ENCODE assay signal across 2 cellular contexts in the genomic region with DNA sequence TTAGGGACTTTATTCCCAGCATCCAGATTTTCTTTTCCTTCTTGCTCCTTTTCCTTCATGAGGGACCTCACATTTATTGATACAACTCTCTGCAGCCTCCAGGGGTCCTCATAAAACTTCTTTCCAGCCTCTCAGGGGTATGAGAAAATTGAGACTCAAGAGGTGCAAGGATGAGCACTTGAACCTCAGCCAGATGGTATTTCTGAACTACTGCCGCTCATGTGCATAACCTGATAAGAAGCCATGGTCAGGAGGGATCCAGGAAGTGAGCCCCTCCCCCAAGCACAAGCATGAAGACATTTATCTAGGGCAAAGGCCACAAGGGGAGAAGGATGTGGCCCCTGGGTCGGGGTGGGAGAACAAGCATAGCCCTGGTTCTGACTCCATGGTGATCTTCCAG.
A peak's percentile ranks its signal among the peaks of the same experiment; 100 is the strongest.
TF ChIP-seq lines count a peak whose summit lies in the region.

No MANE protein-coding gene starts in this region.

TF ChIP-seq in HepG2, 621 proteins besides CTCF, POLR2A, EP300 and RAD21:
- TF ChIP-seq ZNF549 (CRISPR knock-in tag; IDR thresholded peaks at IDR 0.05) = no peak
- TF ChIP-seq FOXK2 (IDR thresholded peaks at IDR 0.05) = no peak
- TF ChIP-seq, protein P1, sequence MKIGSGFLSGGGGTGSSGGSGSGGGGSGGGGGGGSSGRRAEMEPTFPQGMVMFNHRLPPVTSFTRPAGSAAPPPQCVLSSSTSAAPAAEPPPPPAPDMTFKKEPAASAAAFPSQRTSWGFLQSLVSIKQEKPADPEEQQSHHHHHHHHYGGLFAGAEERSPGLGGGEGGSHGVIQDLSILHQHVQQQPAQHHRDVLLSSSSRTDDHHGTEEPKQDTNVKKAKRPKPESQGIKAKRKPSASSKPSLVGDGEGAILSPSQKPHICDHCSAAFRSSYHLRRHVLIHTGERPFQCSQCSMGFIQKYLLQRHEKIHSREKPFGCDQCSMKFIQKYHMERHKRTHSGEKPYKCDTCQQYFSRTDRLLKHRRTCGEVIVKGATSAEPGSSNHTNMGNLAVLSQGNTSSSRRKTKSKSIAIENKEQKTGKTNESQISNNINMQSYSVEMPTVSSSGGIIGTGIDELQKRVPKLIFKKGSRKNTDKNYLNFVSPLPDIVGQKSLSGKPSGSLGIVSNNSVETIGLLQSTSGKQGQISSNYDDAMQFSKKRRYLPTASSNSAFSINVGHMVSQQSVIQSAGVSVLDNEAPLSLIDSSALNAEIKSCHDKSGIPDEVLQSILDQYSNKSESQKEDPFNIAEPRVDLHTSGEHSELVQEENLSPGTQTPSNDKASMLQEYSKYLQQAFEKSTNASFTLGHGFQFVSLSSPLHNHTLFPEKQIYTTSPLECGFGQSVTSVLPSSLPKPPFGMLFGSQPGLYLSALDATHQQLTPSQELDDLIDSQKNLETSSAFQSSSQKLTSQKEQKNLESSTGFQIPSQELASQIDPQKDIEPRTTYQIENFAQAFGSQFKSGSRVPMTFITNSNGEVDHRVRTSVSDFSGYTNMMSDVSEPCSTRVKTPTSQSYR (CRISPR knock-in tag; IDR thresholded peaks at IDR 0.05; ENCODE audit: borderline replicate concordance) = peak; percentile 31; the same call in 1 of the 2 replicates
- no peak for TF ChIP-seq ZNF788 (CRISPR knock-in tag; IDR thresholded peaks at IDR 0.05; ENCODE audit: borderline replicate concordance)
- no peak for TF ChIP-seq ZNF552 (CRISPR knock-in tag; IDR thresholded peaks at IDR 0.05; ENCODE audit: borderline replicate concordance)

TF ChIP-seq in K562, 482 proteins besides CTCF, POLR2A, EP300 and RAD21 (continues in another document):
- no peak for TF ChIP-seq PHB2 (IDR thresholded peaks at IDR 0.05; ENCODE audit: low read depth)
- TF ChIP-seq HLTF (IDR thresholded peaks at IDR 0.05) = no peak
- TF ChIP-seq, protein P2, sequence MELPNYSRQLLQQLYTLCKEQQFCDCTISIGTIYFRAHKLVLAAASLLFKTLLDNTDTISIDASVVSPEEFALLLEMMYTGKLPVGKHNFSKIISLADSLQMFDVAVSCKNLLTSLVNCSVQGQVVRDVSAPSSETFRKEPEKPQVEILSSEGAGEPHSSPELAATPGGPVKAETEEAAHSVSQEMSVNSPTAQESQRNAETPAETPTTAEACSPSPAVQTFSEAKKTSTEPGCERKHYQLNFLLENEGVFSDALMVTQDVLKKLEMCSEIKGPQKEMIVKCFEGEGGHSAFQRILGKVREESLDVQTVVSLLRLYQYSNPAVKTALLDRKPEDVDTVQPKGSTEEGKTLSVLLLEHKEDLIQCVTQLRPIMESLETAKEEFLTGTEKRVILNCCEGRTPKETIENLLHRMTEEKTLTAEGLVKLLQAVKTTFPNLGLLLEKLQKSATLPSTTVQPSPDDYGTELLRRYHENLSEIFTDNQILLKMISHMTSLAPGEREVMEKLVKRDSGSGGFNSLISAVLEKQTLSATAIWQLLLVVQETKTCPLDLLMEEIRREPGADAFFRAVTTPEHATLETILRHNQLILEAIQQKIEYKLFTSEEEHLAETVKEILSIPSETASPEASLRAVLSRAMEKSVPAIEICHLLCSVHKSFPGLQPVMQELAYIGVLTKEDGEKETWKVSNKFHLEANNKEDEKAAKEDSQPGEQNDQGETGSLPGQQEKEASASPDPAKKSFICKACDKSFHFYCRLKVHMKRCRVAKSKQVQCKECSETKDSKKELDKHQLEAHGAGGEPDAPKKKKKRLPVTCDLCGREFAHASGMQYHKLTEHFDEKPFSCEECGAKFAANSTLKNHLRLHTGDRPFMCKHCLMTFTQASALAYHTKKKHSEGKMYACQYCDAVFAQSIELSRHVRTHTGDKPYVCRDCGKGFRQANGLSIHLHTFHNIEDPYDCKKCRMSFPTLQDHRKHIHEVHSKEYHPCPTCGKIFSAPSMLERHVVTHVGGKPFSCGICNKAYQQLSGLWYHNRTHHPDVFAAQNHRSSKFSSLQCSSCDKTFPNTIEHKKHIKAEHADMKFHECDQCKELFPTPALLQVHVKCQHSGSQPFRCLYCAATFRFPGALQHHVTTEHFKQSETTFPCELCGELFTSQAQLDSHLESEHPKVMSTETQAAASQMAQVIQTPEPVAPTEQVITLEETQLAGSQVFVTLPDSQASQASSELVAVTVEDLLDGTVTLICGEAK (IDR thresholded peaks at IDR 0.05) = no peak
- TF ChIP-seq, protein P2 (CRISPR knock-in tag; IDR thresholded peaks at IDR 0.05) = no peak
- TF ChIP-seq BRCA1 (IDR thresholded peaks at IDR 0.05) = no peak
- TF ChIP-seq BRCA1 (CRISPR knock-in tag; IDR thresholded peaks at IDR 0.05) = no peak
- TF ChIP-seq, protein P3, sequence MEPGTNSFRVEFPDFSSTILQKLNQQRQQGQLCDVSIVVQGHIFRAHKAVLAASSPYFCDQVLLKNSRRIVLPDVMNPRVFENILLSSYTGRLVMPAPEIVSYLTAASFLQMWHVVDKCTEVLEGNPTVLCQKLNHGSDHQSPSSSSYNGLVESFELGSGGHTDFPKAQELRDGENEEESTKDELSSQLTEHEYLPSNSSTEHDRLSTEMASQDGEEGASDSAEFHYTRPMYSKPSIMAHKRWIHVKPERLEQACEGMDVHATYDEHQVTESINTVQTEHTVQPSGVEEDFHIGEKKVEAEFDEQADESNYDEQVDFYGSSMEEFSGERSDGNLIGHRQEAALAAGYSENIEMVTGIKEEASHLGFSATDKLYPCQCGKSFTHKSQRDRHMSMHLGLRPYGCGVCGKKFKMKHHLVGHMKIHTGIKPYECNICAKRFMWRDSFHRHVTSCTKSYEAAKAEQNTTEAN (CRISPR knock-in tag; IDR thresholded peaks at IDR 0.05) = no peak
- 0 out of 2 replicates have a peak, but pooled peaks have one; percentile 14 for TF ChIP-seq SMC3 (conservative IDR thresholded peaks at IDR 0.05; ENCODE audit: insufficient read depth, low read depth, low read length)
- peak; percentile 54 for TF ChIP-seq CXXC5 (CRISPR knock-in tag; IDR thresholded peaks at IDR 0.05)
- peak; percentile 26; the same call in 1 of the 2 replicates for TF ChIP-seq EP400 (IDR thresholded peaks at IDR 0.05)
- TF ChIP-seq, protein P4, sequence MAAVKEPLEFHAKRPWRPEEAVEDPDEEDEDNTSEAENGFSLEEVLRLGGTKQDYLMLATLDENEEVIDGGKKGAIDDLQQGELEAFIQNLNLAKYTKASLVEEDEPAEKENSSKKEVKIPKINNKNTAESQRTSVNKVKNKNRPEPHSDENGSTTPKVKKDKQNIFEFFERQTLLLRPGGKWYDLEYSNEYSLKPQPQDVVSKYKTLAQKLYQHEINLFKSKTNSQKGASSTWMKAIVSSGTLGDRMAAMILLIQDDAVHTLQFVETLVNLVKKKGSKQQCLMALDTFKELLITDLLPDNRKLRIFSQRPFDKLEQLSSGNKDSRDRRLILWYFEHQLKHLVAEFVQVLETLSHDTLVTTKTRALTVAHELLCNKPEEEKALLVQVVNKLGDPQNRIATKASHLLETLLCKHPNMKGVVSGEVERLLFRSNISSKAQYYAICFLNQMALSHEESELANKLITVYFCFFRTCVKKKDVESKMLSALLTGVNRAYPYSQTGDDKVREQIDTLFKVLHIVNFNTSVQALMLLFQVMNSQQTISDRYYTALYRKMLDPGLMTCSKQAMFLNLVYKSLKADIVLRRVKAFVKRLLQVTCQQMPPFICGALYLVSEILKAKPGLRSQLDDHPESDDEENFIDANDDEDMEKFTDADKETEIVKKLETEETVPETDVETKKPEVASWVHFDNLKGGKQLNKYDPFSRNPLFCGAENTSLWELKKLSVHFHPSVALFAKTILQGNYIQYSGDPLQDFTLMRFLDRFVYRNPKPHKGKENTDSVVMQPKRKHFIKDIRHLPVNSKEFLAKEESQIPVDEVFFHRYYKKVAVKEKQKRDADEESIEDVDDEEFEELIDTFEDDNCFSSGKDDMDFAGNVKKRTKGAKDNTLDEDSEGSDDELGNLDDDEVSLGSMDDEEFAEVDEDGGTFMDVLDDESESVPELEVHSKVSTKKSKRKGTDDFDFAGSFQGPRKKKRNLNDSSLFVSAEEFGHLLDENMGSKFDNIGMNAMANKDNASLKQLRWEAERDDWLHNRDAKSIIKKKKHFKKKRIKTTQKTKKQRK (IDR thresholded peaks at IDR 0.05; ENCODE audit: borderline replicate concordance, low read depth, low read length) = no peak
- 0 out of 4 replicates have a peak, but pooled peaks of 1 of the 2 experiments have one; percentile 32 for TF ChIP-seq ARNT (IDR thresholded peaks at IDR 0.05)
- no peak for TF ChIP-seq NBN (IDR thresholded peaks at IDR 0.05; ENCODE audit: low read depth)
- TF ChIP-seq, protein P5, sequence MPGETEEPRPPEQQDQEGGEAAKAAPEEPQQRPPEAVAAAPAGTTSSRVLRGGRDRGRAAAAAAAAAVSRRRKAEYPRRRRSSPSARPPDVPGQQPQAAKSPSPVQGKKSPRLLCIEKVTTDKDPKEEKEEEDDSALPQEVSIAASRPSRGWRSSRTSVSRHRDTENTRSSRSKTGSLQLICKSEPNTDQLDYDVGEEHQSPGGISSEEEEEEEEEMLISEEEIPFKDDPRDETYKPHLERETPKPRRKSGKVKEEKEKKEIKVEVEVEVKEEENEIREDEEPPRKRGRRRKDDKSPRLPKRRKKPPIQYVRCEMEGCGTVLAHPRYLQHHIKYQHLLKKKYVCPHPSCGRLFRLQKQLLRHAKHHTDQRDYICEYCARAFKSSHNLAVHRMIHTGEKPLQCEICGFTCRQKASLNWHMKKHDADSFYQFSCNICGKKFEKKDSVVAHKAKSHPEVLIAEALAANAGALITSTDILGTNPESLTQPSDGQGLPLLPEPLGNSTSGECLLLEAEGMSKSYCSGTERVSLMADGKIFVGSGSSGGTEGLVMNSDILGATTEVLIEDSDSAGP (CRISPR knock-in tag; IDR thresholded peaks at IDR 0.05) = no peak
- TF ChIP-seq ZNF12 (CRISPR knock-in tag; IDR thresholded peaks at IDR 0.05) = peak; percentile 92
- no peak for TF ChIP-seq FIP1L1 (IDR thresholded peaks at IDR 0.05; ENCODE audit: low read depth, low read length, poor library complexity, severe bottlenecking)
- no peak for TF ChIP-seq TRIM28 (IDR thresholded peaks at IDR 0.05)
- TF ChIP-seq NCOR1 (IDR thresholded peaks at IDR 0.05) = peak; percentile 90
- no peak for TF ChIP-seq RBM25 (IDR thresholded peaks at IDR 0.05; ENCODE audit: low read depth, low read length, severe bottlenecking)
- peak; percentile 57; the same call in 1 of the 2 replicates for TF ChIP-seq CTBP1 (IDR thresholded peaks at IDR 0.05; ENCODE audit: borderline replicate concordance)
- TF ChIP-seq, protein P6, sequence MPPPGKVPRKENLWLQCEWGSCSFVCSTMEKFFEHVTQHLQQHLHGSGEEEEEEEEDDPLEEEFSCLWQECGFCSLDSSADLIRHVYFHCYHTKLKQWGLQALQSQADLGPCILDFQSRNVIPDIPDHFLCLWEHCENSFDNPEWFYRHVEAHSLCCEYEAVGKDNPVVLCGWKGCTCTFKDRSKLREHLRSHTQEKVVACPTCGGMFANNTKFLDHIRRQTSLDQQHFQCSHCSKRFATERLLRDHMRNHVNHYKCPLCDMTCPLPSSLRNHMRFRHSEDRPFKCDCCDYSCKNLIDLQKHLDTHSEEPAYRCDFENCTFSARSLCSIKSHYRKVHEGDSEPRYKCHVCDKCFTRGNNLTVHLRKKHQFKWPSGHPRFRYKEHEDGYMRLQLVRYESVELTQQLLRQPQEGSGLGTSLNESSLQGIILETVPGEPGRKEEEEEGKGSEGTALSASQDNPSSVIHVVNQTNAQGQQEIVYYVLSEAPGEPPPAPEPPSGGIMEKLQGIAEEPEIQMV (tag; conservative IDR thresholded peaks at IDR 0.05; ENCODE audit: low read depth) = no peak
- no peak for TF ChIP-seq ZNF121 (CRISPR knock-in tag; conservative IDR thresholded peaks at IDR 0.05)
- no peak for TF ChIP-seq ZNF431 (CRISPR knock-in tag; IDR thresholded peaks at IDR 0.05)
- peak; percentile 83 for TF ChIP-seq POLR2AphosphoS5 (IDR thresholded peaks at IDR 0.05; ENCODE audit: control insufficient read depth, insufficient read depth, low read depth, low read length)
- peak; percentile 62; the same call in 1 of the 2 replicates for TF ChIP-seq ZNF766 (CRISPR knock-in tag; conservative IDR thresholded peaks at IDR 0.05)
- peak; percentile 61 for TF ChIP-seq HDAC3 (IDR thresholded peaks at IDR 0.05; ENCODE audit: borderline replicate concordance, partially characterized antibody)
- no peak for TF ChIP-seq FUS (optimal IDR thresholded peaks at IDR 0.05; ENCODE audit: low read depth, low read length)
- TF ChIP-seq, protein P7, sequence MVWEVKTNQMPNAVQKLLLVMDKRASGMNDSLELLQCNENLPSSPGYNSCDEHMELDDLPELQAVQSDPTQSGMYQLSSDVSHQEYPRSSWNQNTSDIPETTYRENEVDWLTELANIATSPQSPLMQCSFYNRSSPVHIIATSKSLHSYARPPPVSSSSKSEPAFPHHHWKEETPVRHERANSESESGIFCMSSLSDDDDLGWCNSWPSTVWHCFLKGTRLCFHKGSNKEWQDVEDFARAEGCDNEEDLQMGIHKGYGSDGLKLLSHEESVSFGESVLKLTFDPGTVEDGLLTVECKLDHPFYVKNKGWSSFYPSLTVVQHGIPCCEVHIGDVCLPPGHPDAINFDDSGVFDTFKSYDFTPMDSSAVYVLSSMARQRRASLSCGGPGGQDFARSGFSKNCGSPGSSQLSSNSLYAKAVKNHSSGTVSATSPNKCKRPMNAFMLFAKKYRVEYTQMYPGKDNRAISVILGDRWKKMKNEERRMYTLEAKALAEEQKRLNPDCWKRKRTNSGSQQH (CRISPR knock-in tag; IDR thresholded peaks at IDR 0.05) = no peak
- 0 out of 2 replicates have a peak, but pooled peaks have one; percentile 17 for TF ChIP-seq L3MBTL2 (IDR thresholded peaks at IDR 0.05)
- no peak for TF ChIP-seq COPS2 (conservative IDR thresholded peaks at IDR 0.05)
